Comparison of ENCODE assay signal across 29 cellular contexts in genomic region chr7:117862378-117862777, GRCh38. TPM values are rescaled to one million over a fixed set of nuclear protein-coding genes. Genes with fewer than 3 reads are reported as not detected.
"Had no signal": no experiment of that assay in that cellular context is flagged by ENCODE, and none has a peak within 500 bp of the region (broad histone marks: within the 10 kb centered on the region; RNA-seq: fewer than 3 reads in every experiment).

No MANE protein-coding gene starts in this region.

- H3K9me3 Mint-ChIP-seq: activated CD4-positive, alpha-beta memory T cell treated with anti-CD3 and anti-CD28 coated beads, Interleukin-2, amount 10 ng/mL, durations not matched to agents 7 days and 5 days; activated CD4-positive, alpha-beta T cell treated with anti-CD3 and anti-CD28 coated beads, Interleukin-2, amount 10 ng/mL, durations not matched to agents 7 days and 5 days; activated naive CD4-positive, alpha-beta T cell treated with anti-CD3 and anti-CD28 coated beads, Interleukin-2, amount 50 U/mL, for 24 hours; activated naive CD8-positive, alpha-beta T cell treated with anti-CD3 and anti-CD28 coated beads, Interleukin-2, amount 50 U/mL, for 24 hours; activated T-cell treated with anti-CD3 and anti-CD28 coated beads, Interleukin-2, amount 50 U/mL, for 24 hours; stimulated activated naive B cell treated with anti-CD40 and anti-IgM and Interleukin-4, amounts not matched to agents 10 μg/mL and 1 μg/mL and 100 μg/mL, for 72 hours had no signal

- H3K4me1 ChIP-seq: breast epithelium, foreskin keratinocyte, left lung, prostate gland had no signal

- H3K36me3 Mint-ChIP-seq: activated naive CD4-positive, alpha-beta T cell treated with anti-CD3 and anti-CD28 coated beads, Interleukin-2, amount 50 U/mL, for 24 hours; natural killer cell treated with Interleukin-12 subunit alpha and Interleukin-12 subunit beta and Interleukin-15 and Interleukin-18, amount 100 ng/mL, for 72 hours; stimulated activated naive B cell treated with anti-CD40 and anti-IgM and Interleukin-4, amounts not matched to agents 10 μg/mL and 1 μg/mL and 100 μg/mL, for 72 hours had no signal

- H3K27ac Mint-ChIP-seq: activated CD4-positive, alpha-beta memory T cell treated with anti-CD3 and anti-CD28 coated beads, Interleukin-2, amount 10 ng/mL, durations not matched to agents 7 days and 5 days; activated CD4-positive, alpha-beta T cell treated with anti-CD3 and anti-CD28 coated beads, Interleukin-2, amount 10 ng/mL, durations not matched to agents 7 days and 5 days; activated naive CD4-positive, alpha-beta T cell treated with anti-CD3 and anti-CD28 coated beads, Interleukin-2, amount 50 U/mL, for 24 hours; activated naive CD8-positive, alpha-beta T cell treated with anti-CD3 and anti-CD28 coated beads, Interleukin-2, amount 50 U/mL, for 24 hours; activated T-cell treated with anti-CD3 and anti-CD28 coated beads, Interleukin-2, amount 50 U/mL, for 24 hours; natural killer cell treated with Interleukin-12 subunit alpha and Interleukin-12 subunit beta and Interleukin-15 and Interleukin-18, amount 100 ng/mL, for 72 hours; stimulated activated naive B cell treated with anti-CD40 and anti-IgM and Interleukin-4, amounts not matched to agents 10 μg/mL and 1 μg/mL and 100 μg/mL, for 72 hours; T-helper 17 cell had no signal

- H3K27ac ChIP-seq: breast epithelium, foreskin keratinocyte, heart left ventricle, left lung, ovary, prostate gland, sigmoid colon, suprapubic skin, tibial artery, WERI-Rb-1 had no signal

- H3K4me3 ChIP-seq: breast epithelium, heart left ventricle, left lung, lung, ovary, prostate gland, sigmoid colon, smooth muscle cell, suprapubic skin, tibial artery had no signal

- H3K27me3 ChIP-seq: breast epithelium, left lung, ovary, sigmoid colon, suprapubic skin, tibial artery had no signal

- H3K9me3 ChIP-seq: breast epithelium, heart left ventricle, left lung, ovary, prostate gland, sigmoid colon, suprapubic skin, tibial artery had no signal

- H3K4me1 Mint-ChIP-seq: activated CD4-positive, alpha-beta memory T cell treated with anti-CD3 and anti-CD28 coated beads, Interleukin-2, amount 10 ng/mL, durations not matched to agents 7 days and 5 days; activated CD4-positive, alpha-beta T cell treated with anti-CD3 and anti-CD28 coated beads, Interleukin-2, amount 10 ng/mL, durations not matched to agents 7 days and 5 days; activated naive CD4-positive, alpha-beta T cell treated with anti-CD3 and anti-CD28 coated beads, Interleukin-2, amount 50 U/mL, for 24 hours; activated naive CD8-positive, alpha-beta T cell treated with anti-CD3 and anti-CD28 coated beads, Interleukin-2, amount 50 U/mL, for 24 hours; stimulated activated naive B cell treated with anti-CD40 and anti-IgM and Interleukin-4, amounts not matched to agents 10 μg/mL and 1 μg/mL and 100 μg/mL, for 72 hours; T-helper 17 cell had no signal

- H3K4me3 Mint-ChIP-seq: activated CD4-positive, alpha-beta memory T cell treated with anti-CD3 and anti-CD28 coated beads, Interleukin-2, amount 10 ng/mL, durations not matched to agents 7 days and 5 days; activated CD4-positive, alpha-beta T cell treated with anti-CD3 and anti-CD28 coated beads, Interleukin-2, amount 10 ng/mL, durations not matched to agents 7 days and 5 days; activated naive CD4-positive, alpha-beta T cell treated with anti-CD3 and anti-CD28 coated beads, Interleukin-2, amount 50 U/mL, for 24 hours; activated naive CD8-positive, alpha-beta T cell treated with anti-CD3 and anti-CD28 coated beads, Interleukin-2, amount 50 U/mL, for 24 hours; activated T-cell treated with anti-CD3 and anti-CD28 coated beads, Interleukin-2, amount 50 U/mL, for 24 hours; natural killer cell treated with Interleukin-12 subunit alpha and Interleukin-12 subunit beta and Interleukin-15 and Interleukin-18, amount 100 ng/mL, for 72 hours; stimulated activated naive B cell treated with anti-CD40 and anti-IgM and Interleukin-4, amounts not matched to agents 10 μg/mL and 1 μg/mL and 100 μg/mL, for 72 hours; T-helper 17 cell had no signal

- H3K4me2 ChIP-seq: smooth muscle cell had no signal

- FAIRE-seq: colon had no signal

- H3K36me3 ChIP-seq: breast epithelium, left lung, ovary, prostate gland, sigmoid colon, suprapubic skin, WERI-Rb-1 had no signal

- ATAC-seq: activated naive CD8-positive, alpha-beta T cell treated with anti-CD3 and anti-CD28 coated beads, Interleukin-2, amount 50 U/mL, for 24 hours; foreskin keratinocyte; heart left ventricle; left lung; natural killer cell treated with Interleukin-12 subunit alpha and Interleukin-12 subunit beta and Interleukin-15 and Interleukin-18, amount 100 ng/mL, for 72 hours; stimulated activated naive B cell treated with anti-CD40 and anti-IgM and Interleukin-4, amounts not matched to agents 10 μg/mL and 1 μg/mL and 100 μg/mL, for 72 hours; T-helper 17 cell had no signal

- H3K27me3 Mint-ChIP-seq: activated CD4-positive, alpha-beta memory T cell treated with anti-CD3 and anti-CD28 coated beads, Interleukin-2, amount 10 ng/mL, durations not matched to agents 7 days and 5 days; activated CD4-positive, alpha-beta T cell treated with anti-CD3 and anti-CD28 coated beads, Interleukin-2, amount 10 ng/mL, durations not matched to agents 7 days and 5 days; natural killer cell treated with Interleukin-12 subunit alpha and Interleukin-12 subunit beta and Interleukin-15 and Interleukin-18, amount 100 ng/mL, for 72 hours had no signal

- DNase-seq: activated CD4-positive, alpha-beta memory T cell treated with anti-CD3 and anti-CD28 coated beads, Interleukin-2, amount 10 ng/mL, durations not matched to agents 7 days and 5 days; activated CD4-positive, alpha-beta T cell treated with anti-CD3 and anti-CD28 coated beads for 1 hour; activated CD4-positive, alpha-beta T cell treated with anti-CD3 and anti-CD28 coated beads, Interleukin-2, amount 10 ng/mL, durations not matched to agents 7 days and 5 days; activated CD8-positive, alpha-beta memory T cell treated with anti-CD3 and anti-CD28 coated beads, Interleukin-2, amount 50 U/mL, for 48 hours; activated naive CD8-positive, alpha-beta T cell treated with anti-CD3 and anti-CD28 coated beads, Interleukin-2, amount 50 U/mL, for 24 hours; activated T-cell treated with anti-CD3 and anti-CD28 coated beads, Interleukin-2, amount 50 U/mL, for 24 hours; amygdala; dermis blood vessel endothelial cell; effector CD4-positive, alpha-beta T cell; foreskin keratinocyte; heart left ventricle; left lung; ovary; retina; sigmoid colon; stimulated activated CD4-positive, alpha-beta T cell treated with anti-CD3 and anti-CD28 coated beads, Interleukin-1b, Interleukin-23, amount 100 ng/mL, for 48 hours; stimulated activated naive B cell treated with anti-CD40 and anti-IgM and Interleukin-4, amounts not matched to agents 10 μg/mL and 1 μg/mL and 100 μg/mL, for 72 hours; T-helper 17 cell; T1000; tibial artery; WERI-Rb-1 had no signal

RNA-seq across cellular contexts. Expression of gene CTTNBP2, which starts 10.9 kb away (rescaled TPM):
- total RNA-seq: activated CD4-positive, alpha-beta memory T cell treated with anti-CD3 and anti-CD28 coated beads, Interleukin-2, amount 10 ng/mL, durations not matched to agents 7 days and 5 days; activated CD4-positive, alpha-beta T cell treated with anti-CD3 and anti-CD28 coated beads, Interleukin-2, amount 10 ng/mL, durations not matched to agents 7 days and 5 days had no signal
